In the genomic region with DNA sequence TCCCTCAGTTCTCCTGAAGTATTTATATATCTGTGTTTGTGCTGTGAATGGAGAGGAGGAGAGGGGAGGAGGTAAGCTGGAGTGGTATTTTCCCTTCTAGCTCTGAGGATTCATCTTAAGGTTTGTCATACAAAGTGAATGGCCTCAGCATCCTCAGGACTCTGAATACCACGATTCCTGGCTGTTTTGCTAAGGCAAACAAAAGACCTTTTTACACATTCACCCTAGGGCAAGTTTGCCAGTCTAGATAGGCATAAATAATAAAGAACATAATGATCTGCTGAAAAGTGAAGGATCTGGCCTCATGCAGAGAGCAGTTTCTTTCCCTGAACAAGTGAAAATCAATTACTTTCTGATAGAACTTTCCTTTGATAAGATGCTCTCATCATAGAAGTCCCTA, we compare ENCODE assay signal across 19 cellular contexts.
"Had no signal": no experiment of that assay in that cellular context is flagged by ENCODE, and none has a peak within 500 bp of the region (broad histone marks: within the 10 kb centered on the region; RNA-seq: fewer than 3 reads in every experiment).

No MANE protein-coding gene starts in this region.

- H3K36me3 Mint-ChIP-seq: activated CD8-positive, alpha-beta memory T cell treated with anti-CD3 and anti-CD28 coated beads, Interleukin-2, amount 10 ng/mL, durations not matched to agents 7 days and 5 days; activated naive CD8-positive, alpha-beta T cell treated with anti-CD3 and anti-CD28 coated beads for 36 hours; brain; memory B cell; naive thymus-derived CD4-positive, alpha-beta T cell had no signal

- H3K9ac ChIP-seq: parathyroid adenoma had no signal

- H3K27ac Mint-ChIP-seq: activated CD4-positive, alpha-beta memory T cell treated with anti-CD3 and anti-CD28 coated beads, Interleukin-2, amount 10 ng/mL, durations not matched to agents 7 days and 5 days; activated CD8-positive, alpha-beta memory T cell treated with anti-CD3 and anti-CD28 coated beads, Interleukin-2, amount 10 ng/mL, durations not matched to agents 7 days and 5 days; activated naive CD8-positive, alpha-beta T cell treated with anti-CD3 and anti-CD28 coated beads for 36 hours; effector memory CD8-positive, alpha-beta T cell; memory B cell; naive thymus-derived CD4-positive, alpha-beta T cell; T-helper 2 cell treated with Interferon-gamma antibody and Interleukin-4, amounts not matched to agents 5 μg/mL and 100 μg/mL, for 36 hours had no signal

- ATAC-seq: activated CD8-positive, alpha-beta memory T cell treated with anti-CD3 and anti-CD28 coated beads, Interleukin-2, amount 10 ng/mL, durations not matched to agents 7 days and 5 days; effector memory CD8-positive, alpha-beta T cell; mucosa of descending colon; naive thymus-derived CD4-positive, alpha-beta T cell had no signal

- H3K9me3 ChIP-seq: mucosa of descending colon, neutrophil, thyroid gland had no signal

- H3K9me3 Mint-ChIP-seq: activated CD4-positive, alpha-beta memory T cell treated with anti-CD3 and anti-CD28 coated beads, Interleukin-2, amount 10 ng/mL, durations not matched to agents 7 days and 5 days; activated naive CD8-positive, alpha-beta T cell treated with anti-CD3 and anti-CD28 coated beads for 36 hours; effector memory CD8-positive, alpha-beta T cell; memory B cell; naive thymus-derived CD4-positive, alpha-beta T cell; T-helper 2 cell treated with Interferon-gamma antibody and Interleukin-4, amounts not matched to agents 5 μg/mL and 100 μg/mL, for 36 hours had no signal

- H3K27me3 Mint-ChIP-seq: activated CD4-positive, alpha-beta memory T cell treated with anti-CD3 and anti-CD28 coated beads, Interleukin-2, amount 10 ng/mL, durations not matched to agents 7 days and 5 days; effector memory CD8-positive, alpha-beta T cell had no signal

- DNase-seq: activated CD4-positive, alpha-beta memory T cell treated with anti-CD3 and anti-CD28 coated beads, Interleukin-2, amount 10 ng/mL, durations not matched to agents 7 days and 5 days; activated CD4-positive, alpha-beta T cell treated with anti-CD3 and anti-CD28 coated beads for 48 hours; activated CD4-positive, CD25-positive, alpha-beta regulatory T cell; activated CD8-positive, alpha-beta memory T cell treated with anti-CD3 and anti-CD28 coated beads, Interleukin-2, amount 10 ng/mL, durations not matched to agents 7 days and 5 days; activated naive CD8-positive, alpha-beta T cell treated with anti-CD3 and anti-CD28 coated beads for 36 hours; amygdala; caudate nucleus; effector memory CD8-positive, alpha-beta T cell; mucosa of descending colon; naive thymus-derived CD4-positive, alpha-beta T cell; retina; stimulated activated naive CD4-positive, alpha-beta T cell treated with Interleukin-2 at 50 U/mL for 16 hours; thyroid gland had no signal

- H3K27ac ChIP-seq: hepatocyte, neutrophil, parathyroid adenoma, thyroid gland had no signal

- H3K27me3 ChIP-seq: hepatocyte, thyroid gland had no signal

- H3K4me1 ChIP-seq: parathyroid adenoma, thyroid gland had no signal

- H3K4me3 Mint-ChIP-seq: activated CD4-positive, alpha-beta memory T cell treated with anti-CD3 and anti-CD28 coated beads, Interleukin-2, amount 10 ng/mL, durations not matched to agents 7 days and 5 days; activated CD8-positive, alpha-beta memory T cell treated with anti-CD3 and anti-CD28 coated beads, Interleukin-2, amount 10 ng/mL, durations not matched to agents 7 days and 5 days; activated naive CD8-positive, alpha-beta T cell treated with anti-CD3 and anti-CD28 coated beads for 36 hours; brain; effector memory CD8-positive, alpha-beta T cell; memory B cell; naive thymus-derived CD4-positive, alpha-beta T cell; T-helper 2 cell treated with Interferon-gamma antibody and Interleukin-4, amounts not matched to agents 5 μg/mL and 100 μg/mL, for 36 hours had no signal

- H3K4me3 ChIP-seq: hepatocyte, mucosa of descending colon, thyroid gland had no signal

- H3K4me1 Mint-ChIP-seq: activated CD4-positive, alpha-beta memory T cell treated with anti-CD3 and anti-CD28 coated beads, Interleukin-2, amount 10 ng/mL, durations not matched to agents 7 days and 5 days; activated CD8-positive, alpha-beta memory T cell treated with anti-CD3 and anti-CD28 coated beads, Interleukin-2, amount 10 ng/mL, durations not matched to agents 7 days and 5 days; activated naive CD8-positive, alpha-beta T cell treated with anti-CD3 and anti-CD28 coated beads for 36 hours; memory B cell; naive thymus-derived CD4-positive, alpha-beta T cell had no signal

- H3K36me3 ChIP-seq: neutrophil, thyroid gland had no signal
